In the genomic region with DNA sequence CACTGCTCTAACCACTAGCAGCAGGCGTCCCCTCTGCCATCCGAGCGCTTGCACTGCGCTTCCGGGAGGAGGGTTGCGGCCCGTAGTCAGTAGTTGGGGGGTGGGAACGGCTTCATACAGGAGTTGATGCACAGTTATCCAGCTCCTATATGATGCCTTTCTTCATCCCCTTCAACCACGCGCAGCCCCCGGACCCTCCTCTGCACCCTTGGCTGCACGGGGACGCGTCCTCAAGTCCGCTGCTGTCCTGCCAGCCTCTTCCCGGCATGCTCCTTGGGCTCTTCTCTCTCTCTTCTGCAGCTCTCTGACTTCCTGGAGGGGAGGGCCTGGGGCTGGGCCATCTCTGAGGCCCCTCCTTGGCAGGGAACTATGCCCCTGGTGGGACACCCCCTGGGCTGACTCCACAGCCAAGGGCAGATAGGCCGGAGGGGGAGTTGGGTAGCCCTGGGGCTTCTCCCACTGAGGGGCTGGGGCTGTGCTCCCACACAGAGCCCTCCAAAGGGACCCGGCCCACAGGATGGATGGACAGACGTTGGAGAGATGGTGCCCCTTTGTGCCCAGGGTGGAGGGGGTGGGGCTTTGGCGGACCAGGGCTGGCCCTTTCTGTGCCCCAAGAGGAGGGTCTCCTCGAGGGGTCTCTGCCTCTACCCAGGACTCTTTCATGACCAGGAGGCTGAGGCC, we compare ENCODE assay signal across 30 cellular contexts. TPM values are rescaled to one million over a fixed set of nuclear protein-coding genes. Genes with fewer than 3 reads are reported as not detected.
"Had no signal": no experiment of that assay in that cellular context is flagged by ENCODE, and none has a peak within 500 bp of the region (broad histone marks: within the 10 kb centered on the region; RNA-seq: fewer than 3 reads in every experiment).

No MANE protein-coding gene starts in this region.

- H3K4me1 Mint-ChIP-seq: activated B cell treated with CpG ODN at 0.5 μM for 24 hours, brain, immature natural killer cell, mesothelial cell of epicardium had no signal

- H3K36me3 Mint-ChIP-seq: activated naive CD8-positive, alpha-beta T cell treated with anti-CD3 and anti-CD28 coated beads for 36 hours; brain; immature natural killer cell; mesothelial cell of epicardium; naive B cell; type B pancreatic cell had no signal

- ATAC-seq: activated CD4-positive, alpha-beta T cell treated with anti-CD3 and anti-CD28 coated beads for 36 hours; activated T-cell treated with anti-CD3 and anti-CD28 coated beads, Interleukin-2, amount 50 U/mL, for 72 hours; gastroesophageal sphincter; left lobe of liver; pancreas; psoas muscle had no signal

- H3K27me3 ChIP-seq: adrenal gland, ascending aorta, cardiac muscle cell, pancreas, testis, vagina had no signal

- DNase-seq: activated B cell treated with CpG ODN at 0.5 μM for 24 hours; activated CD4-positive, alpha-beta T cell treated with anti-CD3 and anti-CD28 coated beads for 36 hours; activated CD4-positive, alpha-beta T cell treated with anti-CD3 and anti-CD28 coated beads, Interleukin-2, amount 50 U/mL, for 4 hours; activated naive CD4-positive, alpha-beta T cell treated with anti-CD3 and anti-CD28 coated beads for 36 hours; activated naive CD8-positive, alpha-beta T cell treated with anti-CD3 and anti-CD28 coated beads for 36 hours; activated T-cell treated with anti-CD3 and anti-CD28 coated beads for 4 hours; activated T-cell treated with anti-CD3 and anti-CD28 coated beads, Interleukin-2, amount 50 U/mL, for 72 hours; adrenal gland; hypothalamus; immature natural killer cell; naive B cell; nephron progenitor cell; nucleus accumbens; stimulated activated CD4-positive, alpha-beta T cell treated with anti-CD3 and anti-CD28 coated beads, Interleukin-2, amount 100 ng/mL, for 48 hours; stimulated activated naive CD4-positive, alpha-beta T cell treated with Interleukin-2 at 50 U/mL for 16 hours; T-helper 2 cell; testis had no signal

- H3K36me3 ChIP-seq: ascending aorta, cardiac muscle cell, gastroesophageal sphincter, pancreas, vagina had no signal

- H3K27ac Mint-ChIP-seq: activated B cell treated with CpG ODN at 0.5 μM for 24 hours; activated CD4-positive, alpha-beta T cell treated with anti-CD3 and anti-CD28 coated beads for 36 hours; activated naive CD4-positive, alpha-beta T cell treated with anti-CD3 and anti-CD28 coated beads for 36 hours; activated naive CD8-positive, alpha-beta T cell treated with anti-CD3 and anti-CD28 coated beads for 36 hours; activated T-cell treated with anti-CD3 and anti-CD28 coated beads, Interleukin-2, amount 50 U/mL, for 72 hours; immature natural killer cell; mesothelial cell of epicardium; naive B cell; nephron progenitor cell; type B pancreatic cell had no signal

- H3K9me3 ChIP-seq: adrenal gland, ascending aorta, gastroesophageal sphincter, pancreas, psoas muscle, testis, vagina had no signal

- H3K4me3 ChIP-seq: adrenal gland, ascending aorta, cardiac muscle cell, gastroesophageal sphincter, pancreas, psoas muscle, testis, vagina had no signal

- H3K9me3 Mint-ChIP-seq: activated naive CD4-positive, alpha-beta T cell treated with anti-CD3 and anti-CD28 coated beads for 36 hours; activated naive CD8-positive, alpha-beta T cell treated with anti-CD3 and anti-CD28 coated beads for 36 hours; activated T-cell treated with anti-CD3 and anti-CD28 coated beads, Interleukin-2, amount 50 U/mL, for 72 hours; immature natural killer cell had no signal

- H3K4me3 Mint-ChIP-seq: activated B cell treated with CpG ODN at 0.5 μM for 24 hours; activated CD4-positive, alpha-beta T cell treated with anti-CD3 and anti-CD28 coated beads for 36 hours; activated naive CD4-positive, alpha-beta T cell treated with anti-CD3 and anti-CD28 coated beads for 36 hours; activated naive CD8-positive, alpha-beta T cell treated with anti-CD3 and anti-CD28 coated beads for 36 hours; activated T-cell treated with anti-CD3 and anti-CD28 coated beads, Interleukin-2, amount 50 U/mL, for 72 hours; brain; immature natural killer cell; mesothelial cell of epicardium; naive B cell; nephron progenitor cell; type B pancreatic cell had no signal

- H3K27ac ChIP-seq: ascending aorta, cardiac muscle cell, gastroesophageal sphincter, pancreas, psoas muscle, testis, vagina had no signal

- H3K4me1 ChIP-seq: ascending aorta, gastroesophageal sphincter, pancreas, psoas muscle, testis, vagina had no signal

- H3K27me3 Mint-ChIP-seq: activated B cell treated with CpG ODN at 0.5 μM for 24 hours had no signal

RNA-seq across cellular contexts. Expression of a gene that starts 29.0 kb away (rescaled TPM):
- total RNA-seq: activated B cell treated with CpG ODN at 0.5 μM for 24 hours; activated CD4-positive, alpha-beta T cell treated with anti-CD3 and anti-CD28 coated beads for 36 hours; activated naive CD4-positive, alpha-beta T cell treated with anti-CD3 and anti-CD28 coated beads for 36 hours; activated naive CD8-positive, alpha-beta T cell treated with anti-CD3 and anti-CD28 coated beads for 36 hours; activated T-cell treated with anti-CD3 and anti-CD28 coated beads, Interleukin-2, amount 50 U/mL, for 72 hours; ascending aorta; endothelial cell of umbilical vein; fibroblast of lung; fibroblast of villous mesenchyme; left lobe of liver; psoas muscle; vagina had no signal

RNA-seq across cellular contexts. Expression of a gene that starts 48.6 kb away (rescaled TPM):
- total RNA-seq: activated B cell treated with CpG ODN at 0.5 μM for 24 hours; activated CD4-positive, alpha-beta T cell treated with anti-CD3 and anti-CD28 coated beads for 36 hours; activated naive CD4-positive, alpha-beta T cell treated with anti-CD3 and anti-CD28 coated beads for 36 hours; activated T-cell treated with anti-CD3 and anti-CD28 coated beads, Interleukin-2, amount 50 U/mL, for 72 hours; cardiac muscle cell had no signal
